Comparison of ENCODE assay signal across 11 cellular contexts in genomic region chrX:70852294-70852693, GRCh38. TPM values are rescaled to one million over a fixed set of nuclear protein-coding genes. Genes with fewer than 3 reads are reported as not detected.
"Had no signal": no experiment of that assay in that cellular context is flagged by ENCODE, and none has a peak within 500 bp of the region (broad histone marks: within the 10 kb centered on the region; RNA-seq: fewer than 3 reads in every experiment).

No MANE protein-coding gene starts in this region.

- H3K9me3 Mint-ChIP-seq: HFFc6 had no signal

- H3K36me3 ChIP-seq: HAP-1 had no signal

- ATAC-seq: HCT116 had no signal

- H3K27ac ChIP-seq: GM23248, KMS-11 had no signal

- H3K4me3 Mint-ChIP-seq: HFFc6 had no signal

- H3K4me3 ChIP-seq: GM23248, HAP-1 had no signal

- H3K4me2 ChIP-seq: KMS-11 had no signal

- FAIRE-seq: HTR-8/SVneo had no signal

- DNase-seq: GM23248, GOT3, H7, HFFc6, KBM-7 had no signal

- H3K27ac Mint-ChIP-seq: HFFc6 had no signal

- H2AFZ ChIP-seq: GM23248 had no signal

- H3K9ac ChIP-seq: GM23248, KMS-11 had no signal

- H3K4me1 ChIP-seq: HAP-1 had no signal

RNA-seq across cellular contexts. Expression of gene TEX11, which starts 56.2 kb away (rescaled TPM):
- total RNA-seq: GM23248, H4, HFFc6, HT-29 had no signal
- polyA plus RNA-seq: GM23248 had no signal
